12 cellular contexts compared by ENCODE assay signal in genomic region chr15:25176991-25177954, GRCh38.
DNase-seq lines count a peak whose midpoint lies in the region; TF ChIP-seq lines count a peak whose summit lies in the region.
"Had no signal": no experiment of that assay in that cellular context is flagged by ENCODE, and none has a peak within 500 bp of the region (broad histone marks: within the 10 kb centered on the region; RNA-seq: fewer than 3 reads in every experiment).

No MANE protein-coding gene starts in this region.

- no peaks in the 10 kb centered on the region for H3K4me1 ChIP-seq in Peyer's patch
- H3K4me1 ChIP-seq in sigmoid colon, result no peaks in the 10 kb centered on the region

- H3K4me3 Mint-ChIP-seq in activated T-helper 2 cell treated with anti-CD3 and anti-CD28 coated beads, Interferon-gamma antibody, Interleukin-2, Interleukin-4, amounts not matched to agents 10 μg/mL and 5 μg/mL and 100 μg/mL, durations not matched to agents 14 hours and 24 hours and 36 hours (ENCODE audit: low read depth), result no peak overlapping the region
- H3K4me3 Mint-ChIP-seq: activated CD8-positive, alpha-beta T cell treated with anti-CD3 and anti-CD28 coated beads for 36 hours; CD4-positive, alpha-beta memory T cell had no signal

- H3K36me3 ChIP-seq in Peyer's patch (no peaks in the 10 kb centered on the region), sigmoid colon (no peaks in the 10 kb centered on the region)
- H3K36me3 ChIP-seq: thoracic aorta had no signal

- no peaks in the 10 kb centered on the region for H3K27me3 ChIP-seq in Peyer's patch
- no peaks in the 10 kb centered on the region for H3K27me3 ChIP-seq in sigmoid colon

- TF ChIP-seq CTCF in Peyer's patch (IDR thresholded peaks at IDR 0.05) (no peak), sigmoid colon (IDR thresholded peaks at IDR 0.05) (no peak)

- no peak overlapping the region for H3K4me3 ChIP-seq in Peyer's patch
- H3K4me3 ChIP-seq in sigmoid colon, result no peak overlapping the region
- H3K4me3 ChIP-seq: thoracic aorta had no signal

- TF ChIP-seq EP300 in sigmoid colon (IDR thresholded peaks at IDR 0.05), result no peak

- no peak overlapping the region for H3K27ac Mint-ChIP-seq in activated T-helper 2 cell treated with anti-CD3 and anti-CD28 coated beads, Interferon-gamma antibody, Interleukin-2, Interleukin-4, amounts not matched to agents 10 μg/mL and 5 μg/mL and 100 μg/mL, durations not matched to agents 14 hours and 24 hours and 36 hours
- H3K27ac Mint-ChIP-seq: activated CD8-positive, alpha-beta T cell treated with anti-CD3 and anti-CD28 coated beads for 36 hours; CD4-positive, alpha-beta memory T cell had no signal

- intact Hi-C loops in activated T-helper 2 cell treated with anti-CD3 and anti-CD28 coated beads, Interferon-gamma antibody, Interleukin-2, Interleukin-4, amounts not matched to agents 10 μg/mL and 5 μg/mL and 100 μg/mL, durations not matched to agents 14 hours and 24 hours and 36 hours (cut with micrococcal nuclease), result no loop called here
- intact Hi-C loops in sigmoid colon (cut with DNase I), result no loop called here

- DNase-seq in Peyer's patch (peak; percentile 3 to 32 (median 20)), islet precursor cell (peak; percentile 35), sigmoid colon (peak; percentile 58), DMS153 treated with DMSO at 0.1 percent for 48 hours (lab: John Stamatoyannopoulos, UW; ENCODE audit: unreplicated experiment) (no peak), NCI-H345 (lab: John Stamatoyannopoulos, UW) (no peak), NK-92 (lab: John Stamatoyannopoulos, UW; ENCODE audit: unreplicated experiment) (no peak), caudate nucleus (lab: John Stamatoyannopoulos, UW) (no peak)
- DNase-seq in activated T-helper 2 cell treated with anti-CD3 and anti-CD28 coated beads, Interferon-gamma antibody, Interleukin-2, Interleukin-4, amounts not matched to agents 10 μg/mL and 5 μg/mL and 100 μg/mL, durations not matched to agents 14 hours and 24 hours and 36 hours (ENCODE audit: low spot score), result peak; percentile 4
- DNase-seq: activated CD8-positive, alpha-beta T cell treated with anti-CD3 and anti-CD28 coated beads for 36 hours; CD4-positive, alpha-beta memory T cell; NCI-H226 had no signal

- H3K9me3 ChIP-seq in Peyer's patch (peaks cover 0 to 73% (median 21%) of the 10 kb centered on the region in 4 donors), sigmoid colon (peaks cover 6 to 19% (median 15%) of the 10 kb centered on the region in 4 donors)

- TF ChIP-seq POLR2A in Peyer's patch (IDR thresholded peaks at IDR 0.05) (no peak), sigmoid colon (IDR thresholded peaks at IDR 0.05) (no peak)

- H3K36me3 Mint-ChIP-seq in activated T-helper 2 cell treated with anti-CD3 and anti-CD28 coated beads, Interferon-gamma antibody, Interleukin-2, Interleukin-4, amounts not matched to agents 10 μg/mL and 5 μg/mL and 100 μg/mL, durations not matched to agents 14 hours and 24 hours and 36 hours (ENCODE audit: low read depth), result no peaks in the 10 kb centered on the region

- H3K27me3 Mint-ChIP-seq in activated T-helper 2 cell treated with anti-CD3 and anti-CD28 coated beads, Interferon-gamma antibody, Interleukin-2, Interleukin-4, amounts not matched to agents 10 μg/mL and 5 μg/mL and 100 μg/mL, durations not matched to agents 14 hours and 24 hours and 36 hours (ENCODE audit: low read depth), result no peaks in the 10 kb centered on the region
- H3K27me3 Mint-ChIP-seq: activated CD8-positive, alpha-beta T cell treated with anti-CD3 and anti-CD28 coated beads for 36 hours; CD4-positive, alpha-beta memory T cell had no signal

- H3K27ac ChIP-seq in Peyer's patch (no peak overlapping the region), sigmoid colon (no peak overlapping the region), caudate nucleus (ENCODE audit: low read depth, low read length) (no peak overlapping the region)
- H3K27ac ChIP-seq: thoracic aorta had no signal

- H3K9me3 Mint-ChIP-seq in activated T-helper 2 cell treated with anti-CD3 and anti-CD28 coated beads, Interferon-gamma antibody, Interleukin-2, Interleukin-4, amounts not matched to agents 10 μg/mL and 5 μg/mL and 100 μg/mL, durations not matched to agents 14 hours and 24 hours and 36 hours, result peaks cover 57% of the 10 kb centered on the region

- no peaks in the 10 kb centered on the region for H3K4me1 Mint-ChIP-seq in activated T-helper 2 cell treated with anti-CD3 and anti-CD28 coated beads, Interferon-gamma antibody, Interleukin-2, Interleukin-4, amounts not matched to agents 10 μg/mL and 5 μg/mL and 100 μg/mL, durations not matched to agents 14 hours and 24 hours and 36 hours (ENCODE audit: low read depth)
- H3K4me1 Mint-ChIP-seq: CD4-positive, alpha-beta memory T cell had no signal

- WGBS in sigmoid colon, 2 donors, result 86% methylated on average over 21 of the region's 21 CpGs

Comparison
In these comparisons a context has a peak if more than half of its experiments do, and no peak if none do; other contexts are left out.
1. DNase-seq: peak in Peyer's patch (3 of 3), activated T-helper 2 cell treated with anti-CD3 and anti-CD28 coated beads, Interferon-gamma antibody, Interleukin-2, Interleukin-4, amounts not matched to agents 10 μg/mL and 5 μg/mL and 100 μg/mL, durations not matched to agents 14 hours and 24 hours and 36 hours (single experiment), islet precursor cell (single experiment) and sigmoid colon (single experiment); none in DMS153 treated with DMSO at 0.1 percent for 48 hours (single experiment), NCI-H345 (single experiment), NK-92 (single experiment) and caudate nucleus (0 of 61).